In the genomic region with DNA sequence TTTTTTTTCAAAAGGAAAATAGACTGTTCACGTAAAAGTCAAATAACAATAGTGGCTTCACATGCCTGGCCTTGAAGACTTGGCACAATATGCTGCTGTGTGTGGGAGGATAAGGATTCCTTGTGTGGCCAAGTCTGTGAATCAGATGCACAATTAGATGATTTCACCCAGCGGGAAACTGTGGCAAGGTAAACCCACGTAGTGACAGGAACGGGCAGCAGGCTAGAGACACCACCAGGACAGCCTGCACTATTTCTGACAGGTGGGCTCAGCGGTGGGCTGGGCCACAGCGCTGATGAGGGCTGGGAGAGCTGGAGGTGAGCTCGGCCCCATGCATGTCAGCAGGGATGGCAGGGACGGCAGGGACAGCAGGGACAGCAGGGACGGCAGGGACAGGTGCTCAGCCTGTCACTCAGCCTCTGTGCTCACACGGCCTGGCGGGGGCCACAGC, we compare ENCODE assay signal across 8 cellular contexts. TPM values are rescaled to one million over a fixed set of nuclear protein-coding genes. Genes with fewer than 3 reads are reported as not detected.
A peak's percentile ranks its signal among the peaks of the same experiment; 100 is the strongest.
DNase-seq lines count a peak whose midpoint lies in the region; ATAC-seq and TF ChIP-seq lines count a peak whose summit lies in the region.

No MANE protein-coding gene starts in this region.

- TF ChIP-seq POLR2A in erythroblast (IDR thresholded peaks at IDR 0.05; ENCODE audit: low read length), result no peak

- no peak for ATAC-seq in GM19455 (IDR thresholded peaks at IDR 0.05; ENCODE audit: unreplicated experiment)

- TF ChIP-seq CTCF in AG09309 (IDR thresholded peaks at IDR 0.05; ENCODE audit: control insufficient read depth, insufficient read depth, low read depth, low read length, missing control alignments), result no peak

- H3K4me3 ChIP-seq in AG09309 (ENCODE audit: control insufficient read depth, low read depth, low read length), result no peak overlapping the region

- DNase-seq in AG09309 (ENCODE audit: low read depth) (peak; percentile 53), LHCN-M2 (ENCODE audit: low read depth) (peak; percentile 9), cerebellum (ENCODE audit: low spot score) (peak; percentile 58), myocyte (ENCODE audit: low read depth) (peak; percentile 39), NOMO-1 treated with DMSO at 0.1 percent for 48 hours (lab: John Stamatoyannopoulos, UW; ENCODE audit: unreplicated experiment) (no peak), HCEC 1CT (no peak), erythroblast (lab: John Stamatoyannopoulos, UW) (no peak)

RNA-seq across cellular contexts. Expression of gene SNORC, which starts 21.6 kb away (rescaled TPM):
- 0.32 and 0.52 TPM in 2 replicates for total RNA-seq in LHCN-M2 (2014; rRNA removed)
- polyA plus RNA-seq in LHCN-M2 (2012), result 0.57 TPM
- 4.2 TPM for total RNA-seq in cerebellum
- total RNA-seq in myocyte, result 1.5 and 2.6 TPM in 2 replicates
- 1.9 TPM for polyA plus RNA-seq in myocyte (2012)

Comparison
In these comparisons a context has a peak if more than half of its experiments do, and no peak if none do; other contexts are left out.
1. DNase-seq: peak in AG09309 (single experiment), LHCN-M2 (single experiment), cerebellum (single experiment) and myocyte (single experiment); none in NOMO-1 treated with DMSO at 0.1 percent for 48 hours (single experiment), HCEC 1CT (single experiment) and erythroblast (0 of 2).